Comparison of ENCODE assay signal across 1 cellular context in genomic region chr19:4624733-4625362, GRCh38.
TF ChIP-seq lines count a peak whose summit lies in the region.

No MANE protein-coding gene starts in this region.

TF ChIP-seq in HepG2, 621 proteins besides CTCF, POLR2A, EP300 and RAD21 (continued from another document and continues in another):
- TF ChIP-seq SMAD3 (CRISPR knock-in tag; IDR thresholded peaks at IDR 0.05) (no peak; the same call in 1 of the 2 replicates), ZNF790 (CRISPR knock-in tag; IDR thresholded peaks at IDR 0.05; ENCODE audit: borderline replicate concordance) (no peak), DRAP1 (CRISPR knock-in tag; IDR thresholded peaks at IDR 0.05) (no peak), ZFP90 (CRISPR knock-in tag; IDR thresholded peaks at IDR 0.05; ENCODE audit: borderline replicate concordance) (0 out of 2 replicates have a peak, but pooled peaks have one; percentile 35), ZBTB39 (CRISPR knock-in tag; IDR thresholded peaks at IDR 0.05) (no peak), ZFP37 (CRISPR knock-in tag; IDR thresholded peaks at IDR 0.05; ENCODE audit: borderline replicate concordance) (no peak), ARID2 (CRISPR knock-in tag; IDR thresholded peaks at IDR 0.05; ENCODE audit: borderline replicate concordance) (no peak), ARNT (IDR thresholded peaks at IDR 0.05) (no peak), SRSF4 (IDR thresholded peaks at IDR 0.05; ENCODE audit: low read depth, low read length, poor library complexity, severe bottlenecking) (no peak), TFE3 (CRISPR knock-in tag; IDR thresholded peaks at IDR 0.05) (no peak), ZNF431 (CRISPR knock-in tag; IDR thresholded peaks at IDR 0.05; ENCODE audit: borderline replicate concordance, low read depth) (no peak), ZBTB26 (CRISPR knock-in tag; IDR thresholded peaks at IDR 0.05; ENCODE audit: borderline replicate concordance) (no peak), ZNF205 (CRISPR knock-in tag; IDR thresholded peaks at IDR 0.05) (no peak), CBFB (CRISPR knock-in tag; IDR thresholded peaks at IDR 0.05) (no peak), CEBPB (IDR thresholded peaks at IDR 0.05; ENCODE audit: borderline replicate concordance, low read depth, low read length) (no peak), ZNF367 (CRISPR knock-in tag; IDR thresholded peaks at IDR 0.05; ENCODE audit: borderline replicate concordance) (no peak), ZSCAN5A (CRISPR knock-in tag; IDR thresholded peaks at IDR 0.05; ENCODE audit: borderline replicate concordance) (no peak), THYN1 (CRISPR knock-in tag; IDR thresholded peaks at IDR 0.05; ENCODE audit: borderline replicate concordance, low read depth) (no peak), ZNF737 (CRISPR knock-in tag; IDR thresholded peaks at IDR 0.05; ENCODE audit: borderline replicate concordance) (no peak), CEBPZ (IDR thresholded peaks at IDR 0.05; ENCODE audit: low read length) (no peak), ZNF331 (CRISPR knock-in tag; IDR thresholded peaks at IDR 0.05) (peak; percentile 98), THAP7 (CRISPR knock-in tag; IDR thresholded peaks at IDR 0.05) (no peak), HMG20B (CRISPR knock-in tag; conservative IDR thresholded peaks at IDR 0.05) (no peak), KLF11 (CRISPR knock-in tag; IDR thresholded peaks at IDR 0.05) (no peak), ZNF629 (CRISPR knock-in tag; conservative IDR thresholded peaks at IDR 0.05) (peak; percentile 80), FOXJ3 (CRISPR knock-in tag; IDR thresholded peaks at IDR 0.05; ENCODE audit: borderline replicate concordance) (no peak), SP4 (CRISPR knock-in tag; IDR thresholded peaks at IDR 0.05) (no peak), TP53 (CRISPR knock-in tag; conservative IDR thresholded peaks at IDR 0.05) (peak; percentile 98), ZNF687 (CRISPR knock-in tag; IDR thresholded peaks at IDR 0.05) (peak; percentile 20; the same call in 1 of the 2 replicates), HNF4A (CRISPR knock-in tag; IDR thresholded peaks at IDR 0.05) (peak; percentile 31; the same call in 1 of the 2 replicates), ZNF44 (CRISPR knock-in tag; IDR thresholded peaks at IDR 0.05) (no peak), GLMP (CRISPR knock-in tag; IDR thresholded peaks at IDR 0.05; ENCODE audit: borderline replicate concordance) (no peak), ZBTB34 (CRISPR knock-in tag; IDR thresholded peaks at IDR 0.05) (no peak), THAP11 (CRISPR knock-in tag; IDR thresholded peaks at IDR 0.05) (peak; percentile 29; the same call in 1 of the 2 replicates), ZNF614 (CRISPR knock-in tag; IDR thresholded peaks at IDR 0.05; ENCODE audit: borderline replicate concordance) (peak; percentile 63; the same call in 1 of the 2 replicates), TERF1 (CRISPR knock-in tag; IDR thresholded peaks at IDR 0.05) (no peak), E2F5 (CRISPR knock-in tag; conservative IDR thresholded peaks at IDR 0.05) (no peak), ZNF670 (CRISPR knock-in tag; IDR thresholded peaks at IDR 0.05; ENCODE audit: borderline replicate concordance) (no peak), NR2C2 (CRISPR knock-in tag; IDR thresholded peaks at IDR 0.05; ENCODE audit: borderline replicate concordance) (0 out of 2 replicates have a peak, but pooled peaks have one; percentile 21), ELF4 (CRISPR knock-in tag; IDR thresholded peaks at IDR 0.05; ENCODE audit: borderline replicate concordance) (no peak), ZFX (CRISPR knock-in tag; IDR thresholded peaks at IDR 0.05; ENCODE audit: low read depth) (peak; percentile 41; the same call in 1 of the 2 replicates)
